9 cellular contexts compared by ENCODE assay signal in genomic region chr1:214549604-214550338, GRCh38. TPM values are rescaled to one million over a fixed set of nuclear protein-coding genes. Genes with fewer than 3 reads are reported as not detected.
A peak's percentile ranks its signal among the peaks of the same experiment; 100 is the strongest.
DNase-seq lines count a peak whose midpoint lies in the region; ATAC-seq and TF ChIP-seq lines count a peak whose summit lies in the region.
"Had no signal": no experiment of that assay in that cellular context is flagged by ENCODE, and none has a peak within 500 bp of the region (broad histone marks: within the 10 kb centered on the region; RNA-seq: fewer than 3 reads in every experiment).

No MANE protein-coding gene starts in this region.

- no peaks in the 10 kb centered on the region for H3K36me3 Mint-ChIP-seq in CD8-positive, alpha-beta T cell
- H3K36me3 Mint-ChIP-seq in neural progenitor cell, result peaks cover 3% of the 10 kb centered on the region
- no peaks in the 10 kb centered on the region for H3K36me3 Mint-ChIP-seq in effector memory CD8-positive, alpha-beta T cell (ENCODE audit: insufficient read depth)

- intact Hi-C loops in CD8-positive, alpha-beta T cell (cut with DNase I, micrococcal nuclease), result no loop called here

- ATAC-seq in CD8-positive, alpha-beta T cell, result no peak
- ATAC-seq in GM18519 (IDR thresholded peaks at IDR 0.05; ENCODE audit: low FRiP score, unreplicated experiment), result no peak
- no peak for ATAC-seq in effector memory CD8-positive, alpha-beta T cell (replicated peaks)
- no peak for ATAC-seq in HG03135 (IDR thresholded peaks at IDR 0.05; ENCODE audit: unreplicated experiment)

- H3K4me1 ChIP-seq in CD8-positive, alpha-beta T cell (ENCODE audit: insufficient read depth, low read length), result no peaks in the 10 kb centered on the region
- peaks cover 50% of the 10 kb centered on the region for H3K4me1 ChIP-seq in neural progenitor cell

- H3K27me3 ChIP-seq in CD8-positive, alpha-beta T cell (ENCODE audit: insufficient read depth, low read length), result peaks cover 4% of the 10 kb centered on the region
- no peaks in the 10 kb centered on the region for H3K27me3 ChIP-seq in neural progenitor cell

- H3K27ac ChIP-seq in CD8-positive, alpha-beta T cell (ENCODE audit: low read depth, low read length), result no peak overlapping the region
- H3K27ac ChIP-seq in coronary artery (peak overlapping the region; percentile 97), neural progenitor cell (no peak overlapping the region)

- H3K4me1 Mint-ChIP-seq in CD8-positive, alpha-beta T cell (ENCODE audit: low read depth), result peaks cover 3% of the 10 kb centered on the region
- peaks cover 32% of the 10 kb centered on the region for H3K4me1 Mint-ChIP-seq in neural progenitor cell
- H3K4me1 Mint-ChIP-seq in effector memory CD8-positive, alpha-beta T cell (ENCODE audit: low read depth in 2 of 2), result no peaks in the 10 kb centered on the region

- peaks cover 43% of the 10 kb centered on the region for H3K27me3 Mint-ChIP-seq in CD8-positive, alpha-beta T cell (ENCODE audit: low read depth)
- peaks cover 7% of the 10 kb centered on the region for H3K27me3 Mint-ChIP-seq in neural progenitor cell (ENCODE audit: insufficient read depth, low read depth)
- H3K27me3 Mint-ChIP-seq in effector memory CD8-positive, alpha-beta T cell, result peaks cover 58 to 64% of the 10 kb centered on the region in 2 donors

- H3K27ac Mint-ChIP-seq in CD8-positive, alpha-beta T cell, result no peak overlapping the region
- peak overlapping the region; percentile 81 for H3K27ac Mint-ChIP-seq in neural progenitor cell
- H3K27ac Mint-ChIP-seq in effector memory CD8-positive, alpha-beta T cell, result no peak overlapping the region

- no peaks in the 10 kb centered on the region for H3K9me3 Mint-ChIP-seq in CD8-positive, alpha-beta T cell
- H3K9me3 Mint-ChIP-seq in neural progenitor cell, result peaks cover 3% of the 10 kb centered on the region
- H3K9me3 Mint-ChIP-seq in effector memory CD8-positive, alpha-beta T cell, result no peaks in the 10 kb centered on the region

- H3K36me3 ChIP-seq in CD8-positive, alpha-beta T cell (ENCODE audit: insufficient read depth, low read length), result no peaks in the 10 kb centered on the region
- no peaks in the 10 kb centered on the region for H3K36me3 ChIP-seq in neural progenitor cell

- H3K9ac ChIP-seq in neural progenitor cell, result no peak overlapping the region

- H2AFZ ChIP-seq in neural progenitor cell (replicated peaks), result peak overlapping the region; percentile 66

- CTCF ChIA-PET in CD8-positive, alpha-beta T cell (lab: Charles Lee), result no interaction called here

- H3K4me2 ChIP-seq in neural progenitor cell, result peak overlapping the region; percentile 96

- POLR2A ChIA-PET in CD8-positive, alpha-beta T cell (lab: Charles Lee), result no interaction called here

- H3K9me3 ChIP-seq in CD8-positive, alpha-beta T cell (ENCODE audit: low read length), result no peaks in the 10 kb centered on the region
- H3K9me3 ChIP-seq in neural progenitor cell (ENCODE audit: low read depth), result no peaks in the 10 kb centered on the region

- no peak for TF ChIP-seq CTCF in CD8-positive, alpha-beta T cell (IDR thresholded peaks at IDR 0.05)
- no peak for TF ChIP-seq CTCF in coronary artery (IDR thresholded peaks at IDR 0.05)
- no peak for TF ChIP-seq CTCF in neural progenitor cell (IDR thresholded peaks at IDR 0.05)

- DNase-seq in CD8-positive, alpha-beta T cell, result no peak
- DNase-seq in Kasumi-1 (lab: John Stamatoyannopoulos, UW), result peak; percentile 42 to 65
- DNase-seq in coronary artery (ENCODE audit: low spot score), result no peak
- DNase-seq in neural progenitor cell (ENCODE audit: low spot score), result peak; percentile 40
- no peak for DNase-seq in anterior cingulate cortex (lab: John Stamatoyannopoulos, UW)
- DNase-seq in effector memory CD8-positive, alpha-beta T cell, result no peak
- DNase-seq: activated effector memory CD4-positive, alpha-beta T cell treated with Interleukin-2 at 50 U/mL for 16 hours had no signal

- peaks cover 39% of the 10 kb centered on the region for H3F3A ChIP-seq in neural progenitor cell (ENCODE audit: low read depth)

- peaks cover 34% of the 10 kb centered on the region for H4K20me1 ChIP-seq in neural progenitor cell (ENCODE audit: low read depth)

- H3K4me3 ChIP-seq in CD8-positive, alpha-beta T cell (ENCODE audit: low read depth, low read length), result no peak overlapping the region
- H3K4me3 ChIP-seq in coronary artery, result peak overlapping the region; percentile 81
- peak overlapping the region; percentile 71 for H3K4me3 ChIP-seq in neural progenitor cell

- peak overlapping the region; percentile 39 for H3K4me3 Mint-ChIP-seq in CD8-positive, alpha-beta T cell
- peak overlapping the region; percentile 93 for H3K4me3 Mint-ChIP-seq in neural progenitor cell
- H3K4me3 Mint-ChIP-seq in effector memory CD8-positive, alpha-beta T cell, result no peak overlapping the region

- peaks cover 64% of the 10 kb centered on the region for H3K79me2 ChIP-seq in neural progenitor cell (ENCODE audit: low read depth)

RNA-seq across cellular contexts. Expression of gene PTPN14, which starts 1.6 kb away (rescaled TPM):
- total RNA-seq in CD8-positive, alpha-beta T cell, result not detected
- total RNA-seq in neural progenitor cell (ENCODE audit: low replicate concordance), result 27.3 and 28.3 TPM in 2 replicates

RNA-seq across cellular contexts. Expression of gene CENPF, which starts 53.2 kb away (rescaled TPM):
- total RNA-seq in CD8-positive, alpha-beta T cell, result 1 to 10 TPM; 1.5 to 2.0 TPM
- 213 and 254 TPM in 2 replicates for total RNA-seq in neural progenitor cell (ENCODE audit: low replicate concordance)

Comparison
In these comparisons a context has a peak if more than half of its experiments do, and no peak if none do; other contexts are left out.
1. DNase-seq: peak in Kasumi-1 (2 of 2) and neural progenitor cell (single experiment); none in CD8-positive, alpha-beta T cell (0 of 7), coronary artery (single experiment), anterior cingulate cortex (0 of 58) and effector memory CD8-positive, alpha-beta T cell (0 of 3).
2. H3K27ac ChIP-seq: peak in coronary artery (2 of 2); none in CD8-positive, alpha-beta T cell (single experiment) and neural progenitor cell (single experiment).
3. H3K4me3 Mint-ChIP-seq: peak in CD8-positive, alpha-beta T cell (single experiment) and neural progenitor cell (single experiment); none in effector memory CD8-positive, alpha-beta T cell (0 of 2).
4. RNA of gene PTPN14, which starts 1.6 kb away (total RNA-seq): 27.3 to 28.3 TPM in neural progenitor cell; not detected in CD8-positive, alpha-beta T cell; every median in the first group is over 10 times any median in the second.
5. RNA of gene CENPF, which starts 53.2 kb away (total RNA-seq): 213 to 254 TPM in neural progenitor cell; 1.5 to 2.0 TPM in CD8-positive, alpha-beta T cell; every median in the first group is over 10 times any median in the second.